In the genomic region with DNA sequence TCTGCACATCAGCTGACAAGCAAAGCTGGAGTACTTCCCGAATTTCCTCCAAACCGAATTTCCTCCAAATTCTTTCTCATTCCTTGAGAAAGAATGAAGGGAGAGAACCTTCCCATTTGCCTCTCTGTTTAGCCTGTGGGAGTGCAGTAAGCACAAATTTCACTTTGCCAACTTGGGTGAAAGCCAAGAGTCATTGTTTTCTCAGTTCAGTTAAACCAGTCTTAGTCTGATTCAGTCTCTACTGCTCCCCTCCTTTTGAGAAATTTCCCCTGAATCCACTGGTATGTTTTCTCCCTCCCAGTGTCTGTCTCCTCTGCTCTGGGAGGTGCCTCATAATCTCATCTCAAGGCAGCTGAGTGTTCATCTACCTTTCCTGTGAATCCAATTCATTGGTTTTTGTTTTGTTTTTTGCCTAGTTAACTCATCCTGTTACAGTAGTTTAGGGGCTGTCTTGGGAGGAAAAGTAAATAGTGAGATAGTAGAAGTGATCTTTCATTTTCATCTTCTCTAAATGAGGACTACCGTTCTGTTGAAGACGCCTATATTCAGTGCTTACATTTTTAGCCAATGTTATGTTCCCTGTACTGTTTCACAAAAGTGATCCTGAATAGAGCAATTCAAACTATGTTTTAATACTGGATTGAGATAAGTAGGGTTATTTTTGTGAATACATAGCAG, we compare ENCODE assay signal across 14 cellular contexts. TPM values are rescaled to one million over a fixed set of nuclear protein-coding genes. Genes with fewer than 3 reads are reported as not detected.
DNase-seq lines count a peak whose midpoint lies in the region; ATAC-seq and TF ChIP-seq lines count a peak whose summit lies in the region.
"Had no signal": no experiment of that assay in that cellular context is flagged by ENCODE, and none has a peak within 500 bp of the region (broad histone marks: within the 10 kb centered on the region; RNA-seq: fewer than 3 reads in every experiment).

No MANE protein-coding gene starts in this region.

- DNase-seq in RPMI8226 (peak; percentile 5), fibroblast of lung (ENCODE audit: low read depth in 2 of 2) (peak; percentile 62 to 79), retinal pigment epithelial cell (ENCODE audit: low read depth) (peak; percentile 34), OCI-M1 (lab: John Stamatoyannopoulos, UW) (no peak)
- DNase-seq in stimulated activated CD4-positive, alpha-beta T cell treated with anti-CD3 and anti-CD28 coated beads, Interleukin-2, amount 100 ng/mL, for 48 hours: no peak
- DNase-seq in activated T-helper 1 cell treated with anti-CD3 and anti-CD28 coated beads, Interleukin-12 subunit alpha, Interleukin-12 subunit beta, Interleukin-2, Interleukin-4 antibody, amounts not matched to agents 30 ng/mL and 10 ng/mL and 1 ng/mL, durations not matched to agents 14 hours and 24 hours and 36 hours (ENCODE audit: low spot score): no peak
- DNase-seq: central memory CD4-positive, alpha-beta T cell; hypothalamus; NCI-H526; stimulated activated CD4-positive, alpha-beta T cell treated with anti-CD3 and anti-CD28 coated beads, Interleukin-2, amount 100 ng/mL, for 24 hours had no signal

- no peak for TF ChIP-seq CTCF in fibroblast of lung (conservative IDR thresholded peaks at IDR 0.05 in 1 of 2, IDR thresholded peaks at IDR 0.05 in 1 of 2; ENCODE audit: low read depth in 1 of 2, low read length in 2 of 2)
- TF ChIP-seq CTCF in retinal pigment epithelial cell (conservative IDR thresholded peaks at IDR 0.05; ENCODE audit: low read depth, low read length): no peak

- H3K4me3 Mint-ChIP-seq in activated T-helper 1 cell treated with anti-CD3 and anti-CD28 coated beads, Interleukin-12 subunit alpha, Interleukin-12 subunit beta, Interleukin-2, Interleukin-4 antibody, amounts not matched to agents 30 ng/mL and 10 ng/mL and 1 ng/mL, durations not matched to agents 14 hours and 24 hours and 36 hours: no peak overlapping the region

- no peaks in the 10 kb centered on the region for H4K20me1 ChIP-seq in fibroblast of lung (ENCODE audit: control insufficient read depth, extremely low read depth, insufficient read depth, low read length)

- H3K27ac ChIP-seq in fibroblast of lung (ENCODE audit: insufficient read depth, low read length): no peak overlapping the region
- H3K27ac ChIP-seq: thoracic aorta had no signal

- no peak overlapping the region for H3K4me2 ChIP-seq in fibroblast of lung (ENCODE audit: extremely low read depth, insufficient read depth, low read length)

- intact Hi-C loops in activated T-helper 1 cell treated with anti-CD3 and anti-CD28 coated beads, Interleukin-12 subunit alpha, Interleukin-12 subunit beta, Interleukin-2, Interleukin-4 antibody, amounts not matched to agents 30 ng/mL and 10 ng/mL and 1 ng/mL, durations not matched to agents 14 hours and 24 hours and 36 hours (cut with micrococcal nuclease): no loop called here

- H3K4me3 ChIP-seq in fibroblast of lung (replicated peaks in 1 of 4; ENCODE audit: control extremely low read depth in 1 of 4, insufficient read depth in 1 of 4, low read depth in 3 of 4, low read length in 4 of 4): no peak overlapping the region
- H3K4me3 ChIP-seq in retinal pigment epithelial cell (ENCODE audit: low read length): no peak overlapping the region
- H3K4me3 ChIP-seq: thoracic aorta had no signal

- no peak overlapping the region for H3K27ac Mint-ChIP-seq in activated T-helper 1 cell treated with anti-CD3 and anti-CD28 coated beads, Interleukin-12 subunit alpha, Interleukin-12 subunit beta, Interleukin-2, Interleukin-4 antibody, amounts not matched to agents 30 ng/mL and 10 ng/mL and 1 ng/mL, durations not matched to agents 14 hours and 24 hours and 36 hours

- no peak overlapping the region for H2AFZ ChIP-seq in fibroblast of lung (ENCODE audit: low read length)

- H3K27me3 ChIP-seq in fibroblast of lung (ENCODE audit: control insufficient read depth, insufficient read depth, low read length): no peaks in the 10 kb centered on the region

- H3K79me2 ChIP-seq in fibroblast of lung (ENCODE audit: control insufficient read depth, insufficient read depth, low read length): no peaks in the 10 kb centered on the region

- H3K4me1 ChIP-seq in fibroblast of lung (ENCODE audit: control insufficient read depth, extremely low read depth, insufficient read depth, low read length): no peaks in the 10 kb centered on the region

- no peaks in the 10 kb centered on the region for H3K36me3 Mint-ChIP-seq in activated T-helper 1 cell treated with anti-CD3 and anti-CD28 coated beads, Interleukin-12 subunit alpha, Interleukin-12 subunit beta, Interleukin-2, Interleukin-4 antibody, amounts not matched to agents 30 ng/mL and 10 ng/mL and 1 ng/mL, durations not matched to agents 14 hours and 24 hours and 36 hours (ENCODE audit: low read depth)

- ATAC-seq in GM19438 (IDR thresholded peaks at IDR 0.05; ENCODE audit: low read depth, unreplicated experiment) (peak; percentile 70), HG03565 (IDR thresholded peaks at IDR 0.05; ENCODE audit: unreplicated experiment) (no peak)

- H3K36me3 ChIP-seq in fibroblast of lung (ENCODE audit: control insufficient read depth, insufficient read depth, low read length): no peaks in the 10 kb centered on the region
- H3K36me3 ChIP-seq: thoracic aorta had no signal

- no peaks in the 10 kb centered on the region for H3K9me3 Mint-ChIP-seq in activated T-helper 1 cell treated with anti-CD3 and anti-CD28 coated beads, Interleukin-12 subunit alpha, Interleukin-12 subunit beta, Interleukin-2, Interleukin-4 antibody, amounts not matched to agents 30 ng/mL and 10 ng/mL and 1 ng/mL, durations not matched to agents 14 hours and 24 hours and 36 hours

- no peaks in the 10 kb centered on the region for H3K9me3 ChIP-seq in fibroblast of lung (ENCODE audit: control insufficient read depth, insufficient read depth, low read depth, low read length)
- H3K9me3 ChIP-seq: thoracic aorta had no signal

- peaks cover 4% of the 10 kb centered on the region for H3K27me3 Mint-ChIP-seq in activated T-helper 1 cell treated with anti-CD3 and anti-CD28 coated beads, Interleukin-12 subunit alpha, Interleukin-12 subunit beta, Interleukin-2, Interleukin-4 antibody, amounts not matched to agents 30 ng/mL and 10 ng/mL and 1 ng/mL, durations not matched to agents 14 hours and 24 hours and 36 hours (ENCODE audit: insufficient read depth)

- no peak overlapping the region for H3K9ac ChIP-seq in fibroblast of lung (ENCODE audit: insufficient read depth, low read length)

- no peaks in the 10 kb centered on the region for H3K4me1 Mint-ChIP-seq in activated T-helper 1 cell treated with anti-CD3 and anti-CD28 coated beads, Interleukin-12 subunit alpha, Interleukin-12 subunit beta, Interleukin-2, Interleukin-4 antibody, amounts not matched to agents 30 ng/mL and 10 ng/mL and 1 ng/mL, durations not matched to agents 14 hours and 24 hours and 36 hours (ENCODE audit: low read depth)

RNA-seq across cellular contexts. Expression of a gene that starts 49.0 kb away (rescaled TPM):
- under 0.01 and 1.5 TPM in 2 replicates for total RNA-seq in fibroblast of lung
- 0.27 and 0.54 TPM in 2 replicates for polyA plus RNA-seq in fibroblast of lung
- polyA plus RNA-seq in fibroblast of lung (2012): 0.24 and 0.44 TPM in 2 replicates
- polyA minus RNA-seq in fibroblast of lung (ENCODE audit: low replicate concordance): not detected in 2 replicates
- total RNA-seq in activated T-helper 1 cell treated with anti-CD3 and anti-CD28 coated beads, Interleukin-12 subunit alpha, Interleukin-12 subunit beta, Interleukin-2, Interleukin-4 antibody, amounts not matched to agents 30 ng/mL and 10 ng/mL and 1 ng/mL, durations not matched to agents 14 hours and 24 hours and 36 hours: not detected in 2 replicates
- total RNA-seq: T-helper 2 cell treated with Interferon-gamma antibody and Interleukin-4, amounts not matched to agents 100 ng/mL and 5 ng/mL, for 36 hours; thoracic aorta had no signal

Comparison
In these comparisons a context has a peak if more than half of its experiments do, and no peak if none do; other contexts are left out.
1. DNase-seq: peak in RPMI8226 (single experiment), fibroblast of lung (2 of 2) and retinal pigment epithelial cell (single experiment); none in OCI-M1 (single experiment), stimulated activated CD4-positive, alpha-beta T cell treated with anti-CD3 and anti-CD28 coated beads, Interleukin-2, amount 100 ng/mL, for 48 hours (0 of 2) and activated T-helper 1 cell treated with anti-CD3 and anti-CD28 coated beads, Interleukin-12 subunit alpha, Interleukin-12 subunit beta, Interleukin-2, Interleukin-4 antibody, amounts not matched to agents 30 ng/mL and 10 ng/mL and 1 ng/mL, durations not matched to agents 14 hours and 24 hours and 36 hours (single experiment).